Comparison of ENCODE assay signal across 13 cellular contexts in the genomic region with DNA sequence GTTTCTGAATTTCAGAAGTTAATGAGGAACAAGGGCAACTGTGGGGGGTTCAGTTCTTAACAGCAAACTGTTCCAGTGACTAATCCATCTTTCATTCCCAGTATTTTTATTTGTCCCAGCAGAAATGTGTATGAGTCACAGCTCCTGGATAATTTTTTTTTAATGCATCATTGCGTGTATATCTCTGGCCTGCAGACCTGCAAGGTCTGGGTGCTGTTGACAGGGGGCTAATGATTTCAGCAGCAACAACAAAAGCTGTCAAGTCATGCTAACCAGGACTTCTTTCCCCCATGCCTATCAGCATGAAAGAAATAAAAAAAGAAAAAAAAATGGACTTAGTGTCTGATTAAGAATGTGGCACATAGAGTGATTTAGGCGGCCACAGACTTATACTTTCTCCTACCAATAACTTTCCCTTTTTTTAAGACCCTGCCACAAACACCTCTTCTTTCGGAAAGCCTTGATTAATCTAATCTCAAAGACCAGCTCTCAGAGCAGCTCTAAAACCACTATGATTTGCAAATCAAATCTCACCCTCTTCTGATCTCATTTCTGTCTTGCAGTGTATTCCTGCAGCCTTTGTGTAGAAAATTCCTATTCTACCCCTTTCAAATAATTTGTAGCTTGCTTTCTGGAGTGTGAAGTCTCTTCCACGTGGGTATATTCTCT. TPM values are rescaled to one million over a fixed set of nuclear protein-coding genes. Genes with fewer than 3 reads are reported as not detected.
DNase-seq lines count a peak whose midpoint lies in the region; ATAC-seq, FAIRE-seq and TF ChIP-seq lines count a peak whose summit lies in the region.
"Had no signal": no experiment of that assay in that cellular context is flagged by ENCODE, and none has a peak within 500 bp of the region (broad histone marks: within the 10 kb centered on the region; RNA-seq: fewer than 3 reads in every experiment).

No MANE protein-coding gene starts in this region.

- no peak for TF ChIP-seq RAD21 in IMR-90 (IDR thresholded peaks at IDR 0.05; ENCODE audit: low read length)

- no peak overlapping the region; the same call in 1 of the 2 replicates for H4K91ac ChIP-seq in IMR-90 (ENCODE audit: insufficient read depth, low read depth, low read length)

- H3K18ac ChIP-seq in IMR-90 (ENCODE audit: low read depth, low read length), result no peak overlapping the region

- CTCF ChIA-PET in IMR-90 (lab: Yijun Ruan, JAX), result no interaction called here

- H3K36me3 ChIP-seq in IMR-90 (ENCODE audit: control insufficient read depth, insufficient read depth, low read length) (no peaks in the 10 kb centered on the region), small intestine (ENCODE audit: control insufficient read depth in 2 of 2, insufficient read depth in 2 of 2, low read length in 2 of 2) (no peaks in the 10 kb centered on the region)
- H3K36me3 ChIP-seq: upper lobe of right lung had no signal

- H3K4me3 ChIP-seq in IMR-90 (ENCODE audit: insufficient read depth, low read depth, low read length), result no peak overlapping the region
- no peak overlapping the region for H3K4me3 ChIP-seq in small intestine (ENCODE audit: low read depth in 1 of 2, low read length in 2 of 2)
- H3K4me3 ChIP-seq: upper lobe of right lung had no signal

- no peaks in the 10 kb centered on the region for H3K36me3 Mint-ChIP-seq in stimulated activated effector memory CD8-positive, alpha-beta T cell treated with anti-CD3 and anti-CD28 coated beads, Interleukin-12 subunit alpha, Interleukin-12 subunit beta, amount 100 ng/mL, for 72 hours
- H3K36me3 Mint-ChIP-seq: IgD-negative memory B cell had no signal

- no peak overlapping the region for H3K9ac ChIP-seq in IMR-90 (ENCODE audit: low read depth, low read length)

- H3K4me3 Mint-ChIP-seq in stimulated activated effector memory CD8-positive, alpha-beta T cell treated with anti-CD3 and anti-CD28 coated beads, Interleukin-12 subunit alpha, Interleukin-12 subunit beta, amount 100 ng/mL, for 72 hours, result no peak overlapping the region

- peaks cover 10% of the 10 kb centered on the region for H3K4me1 Mint-ChIP-seq in stimulated activated effector memory CD8-positive, alpha-beta T cell treated with anti-CD3 and anti-CD28 coated beads, Interleukin-12 subunit alpha, Interleukin-12 subunit beta, amount 100 ng/mL, for 72 hours

- peak; percentile 88 for ATAC-seq in IMR-90 (ENCODE audit: low read depth)
- ATAC-seq in stimulated activated effector memory CD8-positive, alpha-beta T cell treated with anti-CD3 and anti-CD28 coated beads, Interleukin-12 subunit alpha, Interleukin-12 subunit beta, amount 100 ng/mL, for 72 hours, result no peak
- no peak for ATAC-seq in GM21360 (IDR thresholded peaks at IDR 0.05; ENCODE audit: unreplicated experiment)
- ATAC-seq: upper lobe of right lung had no signal

- BruUV-seq in IMR-90 (replicated peaks; lab: Mats Ljungman, UMichigan), result no TSS peak

- H3K27me3 ChIP-seq in IMR-90 (ENCODE audit: control insufficient read depth, insufficient read depth, low read length), result peaks cover 3% of the 10 kb centered on the region
- no peaks in the 10 kb centered on the region for H3K27me3 ChIP-seq in small intestine (ENCODE audit: control insufficient read depth in 2 of 2, insufficient read depth in 2 of 2, low read length in 2 of 2)
- H3K27me3 ChIP-seq: upper lobe of right lung had no signal

- H3K27ac Mint-ChIP-seq in stimulated activated effector memory CD8-positive, alpha-beta T cell treated with anti-CD3 and anti-CD28 coated beads, Interleukin-12 subunit alpha, Interleukin-12 subunit beta, amount 100 ng/mL, for 72 hours, result no peak overlapping the region

- intact Hi-C loops in IMR-90 (cut with micrococcal nuclease), result loop anchor here (5.0 kb wide), 1 partner anchor 55 kb away; no protein-coding TSS in a partner anchor

- H3K9me1 ChIP-seq in IMR-90 (ENCODE audit: insufficient read depth, low read length), result 0 out of 2 replicates have a peak, but pooled peaks cover 4% of the 10 kb centered on the region

- H3K27ac ChIP-seq in IMR-90 (ENCODE audit: insufficient read depth, low read length) (no peak overlapping the region), small intestine (ENCODE audit: low read depth in 1 of 2, low read length in 1 of 2) (no peak overlapping the region)
- H3K27ac ChIP-seq: upper lobe of right lung had no signal

- 0 out of 3 replicates have a peak overlapping the region, but pooled peaks have one; percentile 28 for H2BK15ac ChIP-seq in IMR-90 (ENCODE audit: low read depth, low read length)

- no peak for FAIRE-seq in small intestine (lab: Jason Lieb, UNC)

- H2AK9ac ChIP-seq in IMR-90 (replicated peaks; ENCODE audit: low read depth, low read length, poor library complexity), result no peak overlapping the region

- POLR2A ChIA-PET in IMR-90 (lab: Charles Lee; ENCODE audit: unreplicated experiment), result no interaction called here

- H2AFZ ChIP-seq in IMR-90 (replicated peaks; ENCODE audit: low read length, poor library complexity), result no peak overlapping the region

- H4K5ac ChIP-seq in IMR-90 (ENCODE audit: low read depth, low read length), result no peak overlapping the region

- no peak overlapping the region for H4K8ac ChIP-seq in IMR-90 (ENCODE audit: low read depth in 2 of 2, low read length in 2 of 2)

- H2AK5ac ChIP-seq in IMR-90 (ENCODE audit: low read depth, low read length), result no peak overlapping the region

- no peaks in the 10 kb centered on the region for H3K9me3 ChIP-seq in IMR-90 (ENCODE audit: control insufficient read depth, insufficient read depth, low read length)
- no peaks in the 10 kb centered on the region for H3K9me3 ChIP-seq in small intestine (ENCODE audit: control insufficient read depth, low read depth)
- H3K9me3 ChIP-seq: upper lobe of right lung had no signal

- no peak overlapping the region for H2BK20ac ChIP-seq in IMR-90 (ENCODE audit: low read depth, low read length)

- H3K4me1 ChIP-seq in IMR-90 (ENCODE audit: control insufficient read depth, insufficient read depth, low read length) (peaks cover 3% of the 10 kb centered on the region), small intestine (ENCODE audit: control insufficient read depth in 2 of 2, insufficient read depth in 1 of 2, low read depth in 1 of 2, low read length in 1 of 2) (no peaks in the 10 kb centered on the region)
- H3K4me1 ChIP-seq: upper lobe of right lung had no signal

- no peak overlapping the region for H2BK5ac ChIP-seq in IMR-90 (ENCODE audit: low read depth, low read length, poor library complexity, severe bottlenecking)

- dilution Hi-C loops in IMR-90 (cut with HindIII; ENCODE audit: low sequenced_read_pairs, unreplicated experiment), result no loop called here

- no peaks in the 10 kb centered on the region for H3K9me3 Mint-ChIP-seq in stimulated activated effector memory CD8-positive, alpha-beta T cell treated with anti-CD3 and anti-CD28 coated beads, Interleukin-12 subunit alpha, Interleukin-12 subunit beta, amount 100 ng/mL, for 72 hours
- H3K9me3 Mint-ChIP-seq: IgD-negative memory B cell had no signal

- no peak overlapping the region for H3K14ac ChIP-seq in IMR-90 (replicated peaks; ENCODE audit: low read depth, low read length)

- 0 out of 2 replicates have a peak overlapping the region, but pooled peaks have one; percentile 53 for H2BK120ac ChIP-seq in IMR-90 (ENCODE audit: low read depth, low read length)

- in situ Hi-C loops in IMR-90 (cut with MboI; ENCODE audit: low sequenced_read_pairs), result no loop called here

- no peaks in the 10 kb centered on the region for H3K79me1 ChIP-seq in IMR-90 (ENCODE audit: low read depth in 1 of 2, low read length in 2 of 2)

- no peak overlapping the region for H3K56ac ChIP-seq in IMR-90 (ENCODE audit: extremely low read depth, insufficient read depth, low read length)

- no peaks in the 10 kb centered on the region for H4K20me1 ChIP-seq in IMR-90 (ENCODE audit: insufficient read depth, low read length)

- peak overlapping the region; percentile 5; the same call in 1 of the 2 replicates for H3K4me2 ChIP-seq in IMR-90 (ENCODE audit: low read depth, low read length)

- TF ChIP-seq POLR2A in IMR-90 (IDR thresholded peaks at IDR 0.05; ENCODE audit: low read depth, low read length), result no peak

- H3K23ac ChIP-seq in IMR-90 (ENCODE audit: low read depth, low read length), result no peak overlapping the region

- TF ChIP-seq CTCF in AG09319 (IDR thresholded peaks at IDR 0.05; ENCODE audit: low read depth, low read length) (no peak), IMR-90 (conservative IDR thresholded peaks at IDR 0.05; ENCODE audit: low read depth, low read length) (no peak)

- no peak overlapping the region for H3K4ac ChIP-seq in IMR-90 (ENCODE audit: low read depth, low read length)

- DNase-seq in AG09319 (ENCODE audit: extremely low read depth, low read depth) (peak; percentile 27), IMR-90 (peak; percentile 82), amniotic epithelial cell (ENCODE audit: low read depth) (peak; percentile 87), iris pigment epithelial cell (ENCODE audit: low read depth) (peak; percentile 76), small intestine (no peak), T-helper 2 cell (no peak)
- DNase-seq in stimulated activated effector memory CD8-positive, alpha-beta T cell treated with anti-CD3 and anti-CD28 coated beads, Interleukin-12 subunit alpha, Interleukin-12 subunit beta, amount 100 ng/mL, for 72 hours (ENCODE audit: low spot score in 2 of 2), result no peak
- DNase-seq: activated naive CD4-positive, alpha-beta T cell treated with anti-CD3 and anti-CD28 coated beads, Interleukin-2, amount 50 U/mL, for 16 hours; NCI-H2227 treated with DMSO at 0.1 percent for 48 hours; nucleus accumbens; upper lobe of right lung had no signal

- 45% methylated on average over 2 of the region's 4 CpGs; no CpG with 5 or more reads in 1 of the 2 experiments for WGBS in IMR-90 (ENCODE audit: extremely low coverage in 2 of 2, insufficient read length in 1 of 2), 2 experiments
- 42 to 59% (median 53%) methylated on average over 4 of the region's 4 CpGs for WGBS in small intestine, 3 donors

TF ChIP-seq in IMR-90, 13 proteins besides CTCF, POLR2A, EP300 and RAD21 (continues in another document):
- TF ChIP-seq RFX5 (IDR thresholded peaks at IDR 0.05; ENCODE audit: low read depth, low read length) (no peak), ELK1 (IDR thresholded peaks at IDR 0.05; ENCODE audit: borderline replicate concordance, low read depth, low read length) (no peak), MAZ (IDR thresholded peaks at IDR 0.05; ENCODE audit: borderline replicate concordance, low read depth, low read length) (no peak)

RNA-seq across cellular contexts. Expression of gene PREX1, which starts 14.2 kb away (rescaled TPM):
- total RNA-seq in IMR-90 (2012; rRNA removed), result 0.56 and 0.72 TPM in 2 replicates
- polyA plus RNA-seq in IMR-90 (2012; rRNA removed) (0.67 and 0.69 TPM in 2 replicates), small intestine (1 to 10 TPM; 1.8 to 8.3 (median 7.6) TPM)
- 0.58 and 0.84 TPM in 2 replicates for polyA plus RNA-seq in IMR-90 (2012; cell fraction: cytosol; rRNA removed)
- polyA plus RNA-seq in IMR-90 (2012; cell fraction: nucleus; rRNA removed; ENCODE audit: low replicate concordance), result 0.75 and 1.5 TPM in 2 replicates

Comparison
In these comparisons a context has a peak if more than half of its experiments do, and no peak if none do; other contexts are left out.
1. DNase-seq: peak in AG09319 (single experiment), IMR-90 (single experiment), amniotic epithelial cell (single experiment) and iris pigment epithelial cell (single experiment); none in stimulated activated effector memory CD8-positive, alpha-beta T cell treated with anti-CD3 and anti-CD28 coated beads, Interleukin-12 subunit alpha, Interleukin-12 subunit beta, amount 100 ng/mL, for 72 hours (0 of 2), small intestine (single experiment) and T-helper 2 cell (0 of 5).